In genomic region chr6:165389534-165389933, GRCh38 we compare ENCODE assay signal across 1 cellular context.
TF ChIP-seq lines count a peak whose summit lies in the region.

No MANE protein-coding gene starts in this region.

TF ChIP-seq in GM12878, 131 proteins besides CTCF, POLR2A, EP300 and RAD21 (continued from another document):
- no peak for TF ChIP-seq MEF2A (IDR thresholded peaks at IDR 0.05; ENCODE audit: insufficient read depth, low read depth, low read length)
- no peak for TF ChIP-seq ATF7 (IDR thresholded peaks at IDR 0.05; ENCODE audit: low read depth)
- TF ChIP-seq SP1 (IDR thresholded peaks at IDR 0.05; ENCODE audit: low read depth, low read length), result no peak
- TF ChIP-seq RELB (IDR thresholded peaks at IDR 0.05; ENCODE audit: low read depth), result no peak
- TF ChIP-seq, protein P1, sequence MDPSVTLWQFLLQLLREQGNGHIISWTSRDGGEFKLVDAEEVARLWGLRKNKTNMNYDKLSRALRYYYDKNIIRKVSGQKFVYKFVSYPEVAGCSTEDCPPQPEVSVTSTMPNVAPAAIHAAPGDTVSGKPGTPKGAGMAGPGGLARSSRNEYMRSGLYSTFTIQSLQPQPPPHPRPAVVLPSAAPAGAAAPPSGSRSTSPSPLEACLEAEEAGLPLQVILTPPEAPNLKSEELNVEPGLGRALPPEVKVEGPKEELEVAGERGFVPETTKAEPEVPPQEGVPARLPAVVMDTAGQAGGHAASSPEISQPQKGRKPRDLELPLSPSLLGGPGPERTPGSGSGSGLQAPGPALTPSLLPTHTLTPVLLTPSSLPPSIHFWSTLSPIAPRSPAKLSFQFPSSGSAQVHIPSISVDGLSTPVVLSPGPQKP (IDR thresholded peaks at IDR 0.05; ENCODE audit: low read depth, low read length), result no peak
- no peak for TF ChIP-seq CHD4 (IDR thresholded peaks at IDR 0.05)
- TF ChIP-seq SPI1 (IDR thresholded peaks at IDR 0.05; ENCODE audit: borderline replicate concordance, insufficient read depth, low read depth, low read length), result no peak
- TF ChIP-seq ZNF24 (IDR thresholded peaks at IDR 0.05), result no peak
- no peak for TF ChIP-seq MTA3 (IDR thresholded peaks at IDR 0.05; ENCODE audit: borderline replicate concordance, low read length)
- TF ChIP-seq CREM (IDR thresholded peaks at IDR 0.05; ENCODE audit: low read depth), result no peak
